8 cellular contexts compared by ENCODE assay signal in genomic region chr7:128869944-128870285, GRCh38. TPM values are rescaled to one million over a fixed set of nuclear protein-coding genes. Genes with fewer than 3 reads are reported as not detected.
DNase-seq lines count a peak whose midpoint lies in the region; ATAC-seq and TF ChIP-seq lines count a peak whose summit lies in the region.

No MANE protein-coding gene starts in this region.

- H3K4me1 Mint-ChIP-seq in activated CD4-positive, alpha-beta T cell treated with anti-CD3 and anti-CD28 coated beads, Interleukin-2, amount 10 ng/mL, durations not matched to agents 24 days and 14 days: peaks cover 13% of the 10 kb centered on the region
- H3K4me1 Mint-ChIP-seq in stimulated activated naive B cell treated with anti-CD40 and anti-IgM and Interleukin-4, amounts not matched to agents 10 μg/mL and 1 μg/mL and 100 μg/mL, for 72 hours: peaks cover 31 to 50% of the 10 kb centered on the region in 2 donors

- H3K4me3 Mint-ChIP-seq in activated CD4-positive, alpha-beta T cell treated with anti-CD3 and anti-CD28 coated beads, Interleukin-2, amount 10 ng/mL, durations not matched to agents 24 days and 14 days: peak overlapping the region; percentile 74
- peak overlapping the region; percentile 69 to 77 for H3K4me3 Mint-ChIP-seq in stimulated activated naive B cell treated with anti-CD40 and anti-IgM and Interleukin-4, amounts not matched to agents 10 μg/mL and 1 μg/mL and 100 μg/mL, for 72 hours

- intact Hi-C loops in activated CD4-positive, alpha-beta T cell treated with anti-CD3 and anti-CD28 coated beads, Interleukin-2, amount 10 ng/mL, durations not matched to agents 24 days and 14 days (cut with micrococcal nuclease): no loop called here

- H3K27ac Mint-ChIP-seq in activated CD4-positive, alpha-beta T cell treated with anti-CD3 and anti-CD28 coated beads, Interleukin-2, amount 10 ng/mL, durations not matched to agents 24 days and 14 days: no peak overlapping the region
- no peak overlapping the region for H3K27ac Mint-ChIP-seq in stimulated activated naive B cell treated with anti-CD40 and anti-IgM and Interleukin-4, amounts not matched to agents 10 μg/mL and 1 μg/mL and 100 μg/mL, for 72 hours

- H3K27ac ChIP-seq in right atrium auricular region: no peak overlapping the region

- peaks cover 22% of the 10 kb centered on the region for H3K36me3 Mint-ChIP-seq in activated CD4-positive, alpha-beta T cell treated with anti-CD3 and anti-CD28 coated beads, Interleukin-2, amount 10 ng/mL, durations not matched to agents 24 days and 14 days (ENCODE audit: low read depth)
- peaks cover 29 to 34% of the 10 kb centered on the region in 2 donors for H3K36me3 Mint-ChIP-seq in stimulated activated naive B cell treated with anti-CD40 and anti-IgM and Interleukin-4, amounts not matched to agents 10 μg/mL and 1 μg/mL and 100 μg/mL, for 72 hours

- no peak for TF ChIP-seq CTCF in right atrium auricular region (IDR thresholded peaks at IDR 0.05)

- peak; percentile 38 to 44 for ATAC-seq in stimulated activated naive B cell treated with anti-CD40 and anti-IgM and Interleukin-4, amounts not matched to agents 10 μg/mL and 1 μg/mL and 100 μg/mL, for 72 hours (replicated peaks)

- H3K9me3 Mint-ChIP-seq in activated CD4-positive, alpha-beta T cell treated with anti-CD3 and anti-CD28 coated beads, Interleukin-2, amount 10 ng/mL, durations not matched to agents 24 days and 14 days: no peaks in the 10 kb centered on the region
- H3K9me3 Mint-ChIP-seq in stimulated activated naive B cell treated with anti-CD40 and anti-IgM and Interleukin-4, amounts not matched to agents 10 μg/mL and 1 μg/mL and 100 μg/mL, for 72 hours: no peaks in the 10 kb centered on the region

- peaks cover 29% of the 10 kb centered on the region for H3K27me3 Mint-ChIP-seq in activated CD4-positive, alpha-beta T cell treated with anti-CD3 and anti-CD28 coated beads, Interleukin-2, amount 10 ng/mL, durations not matched to agents 24 days and 14 days
- H3K27me3 Mint-ChIP-seq in stimulated activated naive B cell treated with anti-CD40 and anti-IgM and Interleukin-4, amounts not matched to agents 10 μg/mL and 1 μg/mL and 100 μg/mL, for 72 hours: peaks cover 10 to 19% of the 10 kb centered on the region in 2 donors

- no peaks in the 10 kb centered on the region for H3K9me3 ChIP-seq in right atrium auricular region

- peaks cover 0 to 20% of the 10 kb centered on the region in 2 donors for H3K4me1 ChIP-seq in right atrium auricular region

- peak; percentile 26 for DNase-seq in activated CD8-positive, alpha-beta memory T cell treated with anti-CD3 and anti-CD28 coated beads, Interleukin-2, amount 50 U/mL, for 4 hours
- DNase-seq in activated CD8-positive, alpha-beta memory T cell treated with anti-CD3 and anti-CD28 coated beads for 24 hours: no peak
- peak; percentile 66 for DNase-seq in activated CD4-positive, alpha-beta T cell treated with anti-CD3 and anti-CD28 coated beads, Interleukin-2, amount 10 ng/mL, durations not matched to agents 24 days and 14 days
- DNase-seq in right atrium auricular region (ENCODE audit: low spot score) (no peak), ureter (ENCODE audit: low spot score) (no peak), foreskin melanocyte (no peak), glomerular visceral epithelial cell (ENCODE audit: extremely low spot score) (no peak)
- DNase-seq in stimulated activated naive B cell treated with anti-CD40 and anti-IgM and Interleukin-4, amounts not matched to agents 10 μg/mL and 1 μg/mL and 100 μg/mL, for 72 hours: no peak

- H3K27me3 ChIP-seq in right atrium auricular region: no peaks in the 10 kb centered on the region

- peak overlapping the region; percentile 49 to 61 for H3K4me3 ChIP-seq in right atrium auricular region

- H3K36me3 ChIP-seq in right atrium auricular region: peaks cover 6% of the 10 kb centered on the region

RNA-seq across cellular contexts. Expression of gene ATP6V1F, which starts 7.3 kb away (rescaled TPM):
- total RNA-seq in activated CD4-positive, alpha-beta T cell treated with anti-CD3 and anti-CD28 coated beads, Interleukin-2, amount 10 ng/mL, durations not matched to agents 24 days and 14 days: 127 and 132 TPM in 2 replicates
- total RNA-seq in right atrium auricular region (100 to 1,000 TPM; 121 TPM), ureter (133 TPM)

RNA-seq across cellular contexts. Expression of gene FLNC, which starts 39.7 kb away (rescaled TPM):
- total RNA-seq in activated CD4-positive, alpha-beta T cell treated with anti-CD3 and anti-CD28 coated beads, Interleukin-2, amount 10 ng/mL, durations not matched to agents 24 days and 14 days: 0.02 and 0.09 TPM in 2 replicates
- total RNA-seq in right atrium auricular region: 100 to 1,000 TPM; 215 to 646 TPM
- 84.1 TPM for total RNA-seq in ureter

RNA-seq across cellular contexts. Expression of gene KCP, which starts 40.6 kb away (rescaled TPM):
- total RNA-seq in activated CD4-positive, alpha-beta T cell treated with anti-CD3 and anti-CD28 coated beads, Interleukin-2, amount 10 ng/mL, durations not matched to agents 24 days and 14 days: 0.09 and 0.17 TPM in 2 replicates
- total RNA-seq in right atrium auricular region (not detected), ureter (14.5 TPM)

Comparison
In these comparisons a context has a peak if more than half of its experiments do, and no peak if none do; other contexts are left out.
1. DNase-seq: peak in activated CD8-positive, alpha-beta memory T cell treated with anti-CD3 and anti-CD28 coated beads, Interleukin-2, amount 50 U/mL, for 4 hours (single experiment) and activated CD4-positive, alpha-beta T cell treated with anti-CD3 and anti-CD28 coated beads, Interleukin-2, amount 10 ng/mL, durations not matched to agents 24 days and 14 days (single experiment); none in activated CD8-positive, alpha-beta memory T cell treated with anti-CD3 and anti-CD28 coated beads for 24 hours (single experiment), right atrium auricular region (single experiment), stimulated activated naive B cell treated with anti-CD40 and anti-IgM and Interleukin-4, amounts not matched to agents 10 μg/mL and 1 μg/mL and 100 μg/mL, for 72 hours (single experiment), ureter (single experiment), foreskin melanocyte (single experiment) and glomerular visceral epithelial cell (single experiment).
2. RNA of gene FLNC, which starts 39.7 kb away (total RNA-seq): 215 to 646 TPM in right atrium auricular region and 84.1 TPM in ureter (single experiment); 0.02 to 0.09 TPM in activated CD4-positive, alpha-beta T cell treated with anti-CD3 and anti-CD28 coated beads, Interleukin-2, amount 10 ng/mL, durations not matched to agents 24 days and 14 days; every median in the first group is over 10 times any median in the second.
3. RNA of gene KCP, which starts 40.6 kb away (total RNA-seq): 14.5 TPM in ureter (single experiment); 0.09 to 0.17 TPM in activated CD4-positive, alpha-beta T cell treated with anti-CD3 and anti-CD28 coated beads, Interleukin-2, amount 10 ng/mL, durations not matched to agents 24 days and 14 days and not detected in right atrium auricular region; every median in the first group is over 10 times any median in the second.